ENCODE assay signal across 24 cellular contexts in genomic region chr22:20775342-20775895, GRCh38. TPM values are rescaled to one million over a fixed set of nuclear protein-coding genes. Genes with fewer than 3 reads are reported as not detected.
A peak's percentile ranks its signal among the peaks of the same experiment; 100 is the strongest.
DNase-seq lines count a peak whose midpoint lies in the region; ATAC-seq and TF ChIP-seq lines count a peak whose summit lies in the region.
"Had no signal": no experiment of that assay in that cellular context is flagged by ENCODE, and none has a peak within 500 bp of the region (broad histone marks: within the 10 kb centered on the region; RNA-seq: fewer than 3 reads in every experiment).

No MANE protein-coding gene starts in this region.

- H3K9me3 Mint-ChIP-seq in stimulated activated effector memory CD8-positive, alpha-beta T cell treated with anti-CD3 and anti-CD28 coated beads, Interleukin-12 subunit alpha, Interleukin-12 subunit beta, amount 100 ng/mL, for 72 hours, result no peaks in the 10 kb centered on the region
- H3K9me3 Mint-ChIP-seq: CD8-positive, alpha-beta T cell; H9; HFFc6 had no signal

- H2AK5ac ChIP-seq in mesendoderm (ENCODE audit: low read length), result no peak overlapping the region

- H2AFZ ChIP-seq in hepatocyte, result no peak overlapping the region
- H2AFZ ChIP-seq: GM23248 had no signal

- no peak overlapping the region for H2BK5ac ChIP-seq in mesendoderm (ENCODE audit: low read length)

- H3K9me3 ChIP-seq in BLaER1 treated with 17β-estradiol and CSF1 and Interleukin-3, amounts not matched to agents 10 nM and 100 nM (replicated peaks in 1 of 11), result no peaks in the 10 kb centered on the region
- H3K9me3 ChIP-seq in ascending aorta (no peaks in the 10 kb centered on the region), hepatocyte (ENCODE audit: low read depth) (no peaks in the 10 kb centered on the region)

- H3K4me1 Mint-ChIP-seq in stimulated activated effector memory CD8-positive, alpha-beta T cell treated with anti-CD3 and anti-CD28 coated beads, Interleukin-12 subunit alpha, Interleukin-12 subunit beta, amount 100 ng/mL, for 72 hours, result peaks cover 4% of the 10 kb centered on the region

- no peaks in the 10 kb centered on the region for H3K9me2 ChIP-seq in hepatocyte (replicated peaks; ENCODE audit: insufficient read depth)

- H3K4me2 ChIP-seq in BLaER1 treated with 17β-estradiol and CSF1 and Interleukin-3, amounts not matched to agents 10 nM and 100 nM, result peak overlapping the region in 6 of 11 experiments; percentile 2 to 79 (median 18); a peak in 5 of 22 replicates
- peak overlapping the region; percentile 34 for H3K4me2 ChIP-seq in hepatocyte
- no peak overlapping the region for H3K4me2 ChIP-seq in mesendoderm (ENCODE audit: low read length)

- H3K27me3 ChIP-seq in BLaER1 treated with 17β-estradiol and CSF1 and Interleukin-3, amounts not matched to agents 10 nM and 100 nM, result no peaks in the 10 kb centered on the region
- H3K27me3 ChIP-seq in ascending aorta (no peaks in the 10 kb centered on the region), hepatocyte (no peaks in the 10 kb centered on the region), mesendoderm (ENCODE audit: insufficient read depth, low read length, poor library complexity) (no peaks in the 10 kb centered on the region)

- H3K36me3 ChIP-seq in BLaER1 treated with 17β-estradiol and CSF1 and Interleukin-3, amounts not matched to agents 10 nM and 100 nM, result peaks cover 5 to 80% (median 33%) of the 10 kb centered on the region in 11 experiments; a peak in 20 of 22 replicates
- H3K36me3 ChIP-seq in ascending aorta (peaks cover 7 to 28% of the 10 kb centered on the region in 2 donors), hepatocyte (replicated peaks; ENCODE audit: insufficient read depth, low read depth) (no peaks in the 10 kb centered on the region), mesendoderm (ENCODE audit: control insufficient read depth, insufficient read depth, low read length) (no peaks in the 10 kb centered on the region)

- H3K23ac ChIP-seq in mesendoderm (ENCODE audit: low read length), result no peak overlapping the region

- no peak overlapping the region for H4K5ac ChIP-seq in mesendoderm (ENCODE audit: low read length)

- no peak overlapping the region for H3K4me3 ChIP-seq in BLaER1 treated with 17β-estradiol and CSF1 and Interleukin-3, amounts not matched to agents 10 nM and 100 nM
- H3K4me3 ChIP-seq in ascending aorta (no peak overlapping the region), hepatocyte (no peak overlapping the region), mesendoderm (ENCODE audit: low read length) (no peak overlapping the region)
- H3K4me3 ChIP-seq: GM23248 had no signal

- DNase-seq in ascending aorta (ENCODE audit: low spot score in 2 of 2) (no peak), hepatocyte (ENCODE audit: low spot score) (no peak), HK-2 (ENCODE audit: unreplicated experiment) (no peak), mesendoderm (no peak), SK-N-DZ (ENCODE audit: low spot score) (no peak)
- no peak for DNase-seq in stimulated activated effector memory CD8-positive, alpha-beta T cell treated with anti-CD3 and anti-CD28 coated beads, Interleukin-12 subunit alpha, Interleukin-12 subunit beta, amount 100 ng/mL, for 72 hours (ENCODE audit: low spot score in 2 of 2)
- DNase-seq: CD8-positive, alpha-beta T cell; DMS153; GM23248; H9; HFFc6; KBM-7; MM.1S; NCI-H1048; NCI-H1436 treated with DMSO at 0.1 percent for 48 hours; NCI-H1930; NCI-H2227 treated with DMSO at 0.1 percent for 48 hours; NCI-H510A; NCI-H748 treated with DMSO at 0.1 percent for 48 hours had no signal

- 90% methylated on average over 4 of the region's 4 CpGs for WGBS in hepatocyte (ENCODE audit: low lambda C conversion rate, missing lambda C conversion rate)
- WGBS in mesendoderm (ENCODE audit: extremely low coverage, insufficient coverage, low lambda C conversion rate), result no CpG with 5 or more reads among the region's 4 CpGs

- H3K27ac ChIP-seq in BLaER1 treated with 17β-estradiol and CSF1 and Interleukin-3, amounts not matched to agents 10 nM and 100 nM, result no peak overlapping the region
- H3K27ac ChIP-seq in ascending aorta, result peak overlapping the region; percentile 9 to 65
- peak overlapping the region; percentile 67 for H3K27ac ChIP-seq in hepatocyte
- H3K27ac ChIP-seq in mesendoderm (ENCODE audit: low read depth, low read length), result no peak overlapping the region
- H3K27ac ChIP-seq: GM23248 had no signal

- peaks cover 0 to 6% (median 0%) of the 10 kb centered on the region in 11 experiments; a peak in 3 of 22 replicates for H4K20me1 ChIP-seq in BLaER1 treated with 17β-estradiol and CSF1 and Interleukin-3, amounts not matched to agents 10 nM and 100 nM
- H4K20me1 ChIP-seq in hepatocyte (ENCODE audit: insufficient read depth, poor library complexity, severe bottlenecking), result no peaks in the 10 kb centered on the region

- H3K4me3 Mint-ChIP-seq in stimulated activated effector memory CD8-positive, alpha-beta T cell treated with anti-CD3 and anti-CD28 coated beads, Interleukin-12 subunit alpha, Interleukin-12 subunit beta, amount 100 ng/mL, for 72 hours, result no peak overlapping the region
- H3K4me3 Mint-ChIP-seq: CD8-positive, alpha-beta T cell; H9; HFFc6 had no signal

- no peak for TF ChIP-seq CTCF in ascending aorta (IDR thresholded peaks at IDR 0.05)
- no peak for TF ChIP-seq CTCF in hepatocyte (IDR thresholded peaks at IDR 0.05; ENCODE audit: poor library complexity)

- intact Hi-C loops in ascending aorta (cut with DNase I), result no loop called here

- no peak overlapping the region for H2BK120ac ChIP-seq in mesendoderm (ENCODE audit: low read depth, low read length)

- H3K18ac ChIP-seq in mesendoderm (ENCODE audit: low read length), result no peak overlapping the region

- H3K9ac ChIP-seq in BLaER1 treated with 17β-estradiol and CSF1 and Interleukin-3, amounts not matched to agents 10 nM and 100 nM, result no peak overlapping the region
- H3K9ac ChIP-seq in mesendoderm (ENCODE audit: low read length), result no peak overlapping the region
- H3K9ac ChIP-seq: GM23248 had no signal

- H2BK15ac ChIP-seq in mesendoderm (replicated peaks; ENCODE audit: low read depth), result no peak overlapping the region

- no peak for ATAC-seq in stimulated activated effector memory CD8-positive, alpha-beta T cell treated with anti-CD3 and anti-CD28 coated beads, Interleukin-12 subunit alpha, Interleukin-12 subunit beta, amount 100 ng/mL, for 72 hours
- no peak for ATAC-seq in GM19397 (IDR thresholded peaks at IDR 0.05; ENCODE audit: unreplicated experiment)
- ATAC-seq: CD8-positive, alpha-beta T cell; Panc1 had no signal

- peaks cover 43% of the 10 kb centered on the region for H3K36me3 Mint-ChIP-seq in stimulated activated effector memory CD8-positive, alpha-beta T cell treated with anti-CD3 and anti-CD28 coated beads, Interleukin-12 subunit alpha, Interleukin-12 subunit beta, amount 100 ng/mL, for 72 hours

- H3K4ac ChIP-seq in mesendoderm (ENCODE audit: low read depth, low read length), result no peak overlapping the region

- H3K79me2 ChIP-seq in hepatocyte (no peaks in the 10 kb centered on the region), mesendoderm (ENCODE audit: control insufficient read depth, insufficient read depth, low read length) (no peaks in the 10 kb centered on the region)

- H3K27ac Mint-ChIP-seq in stimulated activated effector memory CD8-positive, alpha-beta T cell treated with anti-CD3 and anti-CD28 coated beads, Interleukin-12 subunit alpha, Interleukin-12 subunit beta, amount 100 ng/mL, for 72 hours, result peak overlapping the region; percentile 16
- H3K27ac Mint-ChIP-seq: CD8-positive, alpha-beta T cell; H9; HFFc6 had no signal

- H3K56ac ChIP-seq in mesendoderm (ENCODE audit: low read length), result no peak overlapping the region

- peaks cover 22 to 63% (median 55%) of the 10 kb centered on the region in 10 experiments for H3K4me1 ChIP-seq in BLaER1 treated with 17β-estradiol and CSF1 and Interleukin-3, amounts not matched to agents 10 nM and 100 nM
- no peaks in the 10 kb centered on the region for H3K4me1 ChIP-seq in ascending aorta
- peaks cover 39% of the 10 kb centered on the region for H3K4me1 ChIP-seq in hepatocyte (ENCODE audit: insufficient read depth)
- H3K4me1 ChIP-seq in mesendoderm (ENCODE audit: control insufficient read depth, low read depth, low read length), result no peaks in the 10 kb centered on the region

- no peak overlapping the region for H4K8ac ChIP-seq in mesendoderm (ENCODE audit: low read depth, low read length)

- no peaks in the 10 kb centered on the region for H3K79me1 ChIP-seq in mesendoderm (ENCODE audit: low read length)

RNA-seq across cellular contexts. Expression of gene SERPIND1, which starts 1.5 kb away (rescaled TPM):
- total RNA-seq in ascending aorta (not detected), hepatocyte (50.9 and 58.2 TPM in 2 replicates)
- polyA plus RNA-seq in hepatocyte, result 30.4 and 56.8 TPM in 2 replicates
- 0.01 TPM for polyA plus RNA-seq in mesendoderm (2013, experiment 1 of 2)
- not detected for polyA plus RNA-seq in mesendoderm (2013, experiment 2 of 2)
- not detected in 2 replicates for polyA plus RNA-seq in SK-N-DZ (2014; cell fraction: cytosol; rRNA removed)
- polyA plus RNA-seq in SK-N-DZ (2014; cell fraction: nucleus; rRNA removed), result not detected in 2 replicates
- total RNA-seq: CD8-positive, alpha-beta T cell; G401; GM23248; H9 had no signal
- polyA plus RNA-seq: BJ had no signal

Comparison
In these comparisons a context has a peak if more than half of its experiments do, and no peak if none do; other contexts are left out.
1. H3K27ac ChIP-seq: peak in ascending aorta (2 of 2) and hepatocyte (single experiment); none in BLaER1 treated with 17β-estradiol and CSF1 and Interleukin-3, amounts not matched to agents 10 nM and 100 nM (0 of 11) and mesendoderm (single experiment).
2. RNA of gene SERPIND1, which starts 1.5 kb away (total RNA-seq): 50.9 to 58.2 TPM in hepatocyte; not detected in ascending aorta (single experiment); every median in the first group is over 10 times any median in the second.